Comparison of ENCODE assay signal across 15 cellular contexts in the genomic region with DNA sequence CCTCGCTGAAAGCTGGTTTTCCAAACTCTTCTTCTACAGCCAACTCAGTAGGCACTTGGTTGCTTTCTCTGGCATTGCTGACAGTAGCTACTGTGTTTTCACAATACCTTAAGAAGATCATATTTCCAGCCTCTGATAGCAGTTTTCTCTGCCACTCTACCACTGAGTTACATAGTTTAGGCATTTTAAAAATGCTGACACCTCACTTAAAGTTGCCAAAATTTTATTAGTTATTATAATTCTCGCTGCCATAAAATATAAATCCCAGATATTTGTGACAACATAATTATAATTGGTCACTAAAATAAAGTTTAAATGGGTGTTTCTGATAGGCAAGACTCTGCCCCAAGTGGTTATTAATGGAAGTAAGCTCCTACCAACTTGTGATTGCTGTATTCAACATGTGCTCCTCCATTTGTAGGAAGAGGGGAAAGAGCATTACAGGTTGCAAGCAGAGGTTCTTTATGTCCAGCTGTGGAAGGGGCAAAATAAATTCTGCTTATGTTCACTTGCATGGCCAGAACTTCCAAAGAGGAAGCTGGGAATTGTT.
DNase-seq lines count a peak whose midpoint lies in the region; ATAC-seq and TF ChIP-seq lines count a peak whose summit lies in the region.
"Had no signal": no experiment of that assay in that cellular context is flagged by ENCODE, and none has a peak within 500 bp of the region (broad histone marks: within the 10 kb centered on the region; RNA-seq: fewer than 3 reads in every experiment).

No MANE protein-coding gene starts in this region.

- no peak overlapping the region for H3K27ac ChIP-seq in right atrium auricular region
- H3K27ac ChIP-seq: tibial nerve had no signal

- no peaks in the 10 kb centered on the region for H3K36me3 ChIP-seq in right atrium auricular region
- H3K36me3 ChIP-seq: tibial nerve had no signal

- DNase-seq in ACHN (peak; percentile 7), RKO (ENCODE audit: low spot score) (peak; percentile 26), glutamatergic neuron (no peak), right atrium auricular region (ENCODE audit: low spot score) (no peak), midbrain (lab: John Stamatoyannopoulos, UW) (no peak), NCI-H1105 treated with DMSO at 0.1 percent for 48 hours (lab: John Stamatoyannopoulos, UW) (no peak)
- DNase-seq: DMS79 treated with DMSO at 0.1 percent for 48 hours; effector CD4-positive, alpha-beta T cell; NCI-H1694; NCI-H526; SHP77; stimulated activated CD4-positive, alpha-beta T cell treated with anti-CD3 and anti-CD28 coated beads, Interleukin-2, amount 100 ng/mL, for 48 hours had no signal

- ATAC-seq in GM21360 (IDR thresholded peaks at IDR 0.05; ENCODE audit: unreplicated experiment) (peak; percentile 57), HG02970 (IDR thresholded peaks at IDR 0.05; ENCODE audit: low FRiP score, unreplicated experiment) (no peak)

- no peaks in the 10 kb centered on the region for H3K4me1 ChIP-seq in right atrium auricular region
- H3K4me1 ChIP-seq: tibial nerve had no signal

- no peaks in the 10 kb centered on the region for H3K9me3 ChIP-seq in right atrium auricular region

- TF ChIP-seq CTCF in glutamatergic neuron (IDR thresholded peaks at IDR 0.05; ENCODE audit: partially characterized antibody, unreplicated experiment) (peak; percentile 54), right atrium auricular region (IDR thresholded peaks at IDR 0.05) (peak in 1 of 2 donors; percentile 17)

- no peaks in the 10 kb centered on the region for H3K27me3 ChIP-seq in right atrium auricular region
- H3K27me3 ChIP-seq: tibial nerve had no signal

- H3K9me3 Mint-ChIP-seq in glutamatergic neuron (ENCODE audit: unreplicated experiment): peaks cover 2% of the 10 kb centered on the region

- H3K27ac Mint-ChIP-seq in glutamatergic neuron (ENCODE audit: unreplicated experiment): no peak overlapping the region

- peaks cover 4% of the 10 kb centered on the region for H3K36me3 Mint-ChIP-seq in glutamatergic neuron (ENCODE audit: unreplicated experiment)

- in situ Hi-C loops in ACHN (cut with HindIII; ENCODE audit: low pct_ligation_motif_present, low pct_unique_long_range_greater_than_20kb, low sequenced_read_pairs): no loop called here

- no peaks in the 10 kb centered on the region for H3K27me3 Mint-ChIP-seq in glutamatergic neuron (ENCODE audit: unreplicated experiment)

- H3K4me1 Mint-ChIP-seq in glutamatergic neuron (ENCODE audit: low read depth, unreplicated experiment): no peaks in the 10 kb centered on the region

- no peak overlapping the region for H3K4me3 Mint-ChIP-seq in glutamatergic neuron (ENCODE audit: unreplicated experiment)

- no peak overlapping the region for H3K4me3 ChIP-seq in right atrium auricular region
- H3K4me3 ChIP-seq: tibial nerve had no signal

Comparison
In these comparisons a context has a peak if more than half of its experiments do, and no peak if none do; other contexts are left out.
1. DNase-seq: peak in ACHN (single experiment) and RKO (single experiment); none in glutamatergic neuron (single experiment), right atrium auricular region (single experiment), midbrain (single experiment) and NCI-H1105 treated with DMSO at 0.1 percent for 48 hours (single experiment).